In genomic region chr9:29044959-29045358, GRCh38 we compare ENCODE assay signal across 20 cellular contexts.
DNase-seq lines count a peak whose midpoint lies in the region; ATAC-seq, FAIRE-seq and TF ChIP-seq lines count a peak whose summit lies in the region.
"Had no signal": no experiment of that assay in that cellular context is flagged by ENCODE, and none has a peak within 500 bp of the region (broad histone marks: within the 10 kb centered on the region; RNA-seq: fewer than 3 reads in every experiment).

No MANE protein-coding gene starts in this region.

- no peaks in the 10 kb centered on the region for H3K4me1 ChIP-seq in breast epithelium
- H3K4me1 ChIP-seq: BLaER1 had no signal

- H3K4me1 Mint-ChIP-seq in MCF 10A (ENCODE audit: insufficient read depth, unreplicated experiment) = peaks cover 6% of the 10 kb centered on the region
- H3K4me1 Mint-ChIP-seq: activated CD8-positive, alpha-beta memory T cell treated with anti-CD3 and anti-CD28 coated beads, Interleukin-2, amount 10 ng/mL, durations not matched to agents 7 days and 5 days had no signal

- BruUV-seq in MCF 10A (replicated peaks; lab: Mats Ljungman, UMichigan) = no TSS peak

- TF ChIP-seq CTCF in MCF 10A (IDR thresholded peaks at IDR 0.05; ENCODE audit: unreplicated experiment) = no peak
- no peak for TF ChIP-seq CTCF in breast epithelium (IDR thresholded peaks at IDR 0.05)
- TF ChIP-seq CTCF in RWPE1 (conservative IDR thresholded peaks at IDR 0.05; ENCODE audit: low read depth) = no peak
- TF ChIP-seq CTCF in fibroblast of mammary gland (conservative IDR thresholded peaks at IDR 0.05; ENCODE audit: control insufficient read depth, insufficient read depth, low read depth, low read length) = no peak

- CTCF ChIA-PET in MCF 10A (lab: Yijun Ruan, JAX) = no interaction called here
- CTCF ChIA-PET in RWPE1 (lab: Yijun Ruan, JAX) = no interaction called here

- H3K27me3 ChIP-seq in breast epithelium = no peaks in the 10 kb centered on the region
- H3K27me3 ChIP-seq: BLaER1 had no signal

- no peaks in the 10 kb centered on the region for H3K36me3 ChIP-seq in breast epithelium
- H3K36me3 ChIP-seq: BLaER1 had no signal

- H3K9me3 Mint-ChIP-seq in MCF 10A (ENCODE audit: unreplicated experiment) = no peaks in the 10 kb centered on the region

- H3K27ac Mint-ChIP-seq in MCF 10A (ENCODE audit: low read depth, unreplicated experiment) = peak overlapping the region; percentile 36
- H3K27ac Mint-ChIP-seq: activated CD8-positive, alpha-beta memory T cell treated with anti-CD3 and anti-CD28 coated beads, Interleukin-2, amount 10 ng/mL, durations not matched to agents 7 days and 5 days; activated T-helper 2 cell treated with anti-CD3 and anti-CD28 coated beads, Interferon-gamma antibody, Interleukin-2, Interleukin-4, amounts not matched to agents 10 μg/mL and 5 μg/mL and 100 μg/mL, durations not matched to agents 14 hours and 24 hours and 36 hours; natural killer cell treated with Interleukin-12 subunit alpha and Interleukin-12 subunit beta and Interleukin-15 and Interleukin-18, amount 100 ng/mL, for 72 hours; progenitor cell of endocrine pancreas had no signal

- peak; percentile 80 for DNase-seq in MCF 10A (ENCODE audit: unreplicated experiment)
- no peak for DNase-seq in breast epithelium (ENCODE audit: low spot score in 2 of 2)
- DNase-seq in RWPE1 (ENCODE audit: low spot score) = peak; percentile 94
- peak; percentile 11 for DNase-seq in fibroblast of mammary gland (ENCODE audit: low read depth)
- peak; percentile 50 for DNase-seq in urothelium cell line (ENCODE audit: low spot score)
- no peak for DNase-seq in OCI-M2 (lab: John Stamatoyannopoulos, UW; ENCODE audit: unreplicated experiment)
- DNase-seq in NCI-H1694 treated with DMSO at 0.1 percent for 48 hours (lab: John Stamatoyannopoulos, UW) = no peak
- DNase-seq: activated CD4-positive, alpha-beta T cell treated with anti-CD3 and anti-CD28 coated beads for 1 hour; activated CD8-positive, alpha-beta memory T cell treated with anti-CD3 and anti-CD28 coated beads, Interleukin-2, amount 10 ng/mL, durations not matched to agents 7 days and 5 days; central memory CD4-positive, alpha-beta T cell; effector CD4-positive, alpha-beta T cell; islet precursor cell; NCI-H187; NCI-H446 had no signal

- H3K4me3 Mint-ChIP-seq in MCF 10A (ENCODE audit: unreplicated experiment) = no peak overlapping the region
- H3K4me3 Mint-ChIP-seq: activated CD8-positive, alpha-beta memory T cell treated with anti-CD3 and anti-CD28 coated beads, Interleukin-2, amount 10 ng/mL, durations not matched to agents 7 days and 5 days; natural killer cell treated with Interleukin-12 subunit alpha and Interleukin-12 subunit beta and Interleukin-15 and Interleukin-18, amount 100 ng/mL, for 72 hours had no signal

- H3K9me3 ChIP-seq in breast epithelium = no peaks in the 10 kb centered on the region
- H3K9me3 ChIP-seq: BLaER1 had no signal

- H3K27ac ChIP-seq in breast epithelium (no peak overlapping the region), RWPE1 (no peak overlapping the region)
- H3K27ac ChIP-seq: 22Rv1, BLaER1 had no signal

- FAIRE-seq in urothelium cell line (lab: Jason Lieb, UNC) = peak; percentile 77

- H3K4me3 ChIP-seq in breast epithelium (no peak overlapping the region), fibroblast of mammary gland (ENCODE audit: control insufficient read depth, low read depth, low read length) (no peak overlapping the region)
- H3K4me3 ChIP-seq: BLaER1 had no signal

- H3K36me3 Mint-ChIP-seq in MCF 10A (ENCODE audit: insufficient read depth, unreplicated experiment) = no peaks in the 10 kb centered on the region
- H3K36me3 Mint-ChIP-seq: activated CD8-positive, alpha-beta memory T cell treated with anti-CD3 and anti-CD28 coated beads, Interleukin-2, amount 10 ng/mL, durations not matched to agents 7 days and 5 days had no signal

- intact Hi-C loops in MCF 10A (cut with micrococcal nuclease) = no loop called here
- intact Hi-C loops in breast epithelium (cut with DNase I; ENCODE audit: low total_unique reads) = no loop called here

- POLR2A ChIA-PET in MCF 10A (lab: Yijun Ruan, JAX) (interaction anchor here (0.7 to 1.0 kb wide), 3 partner anchors 9 to 16 kb away, joined by 3 read pairs; no protein-coding TSS in a partner anchor), RWPE1 (lab: Yijun Ruan, JAX; ENCODE audit: low non-redundant PET) (no interaction called here)

- no peak for ATAC-seq in HG03196 (IDR thresholded peaks at IDR 0.05; ENCODE audit: unreplicated experiment)
- ATAC-seq: activated CD8-positive, alpha-beta memory T cell treated with anti-CD3 and anti-CD28 coated beads, Interleukin-2, amount 10 ng/mL, durations not matched to agents 7 days and 5 days; natural killer cell treated with Interleukin-12 subunit alpha and Interleukin-12 subunit beta and Interleukin-15 and Interleukin-18, amount 100 ng/mL, for 72 hours had no signal

- no peaks in the 10 kb centered on the region for H3K27me3 Mint-ChIP-seq in MCF 10A (ENCODE audit: insufficient read depth, unreplicated experiment)
- H3K27me3 Mint-ChIP-seq: activated CD8-positive, alpha-beta memory T cell treated with anti-CD3 and anti-CD28 coated beads, Interleukin-2, amount 10 ng/mL, durations not matched to agents 7 days and 5 days; natural killer cell treated with Interleukin-12 subunit alpha and Interleukin-12 subunit beta and Interleukin-15 and Interleukin-18, amount 100 ng/mL, for 72 hours; progenitor cell of endocrine pancreas had no signal

- TF ChIP-seq POLR2A in breast epithelium (IDR thresholded peaks at IDR 0.05) = no peak

Comparison
In these comparisons a context has a peak if more than half of its experiments do, and no peak if none do; other contexts are left out.
1. DNase-seq: peak in MCF 10A (single experiment), RWPE1 (single experiment), fibroblast of mammary gland (single experiment) and urothelium cell line (single experiment); none in breast epithelium (0 of 2), OCI-M2 (single experiment) and NCI-H1694 treated with DMSO at 0.1 percent for 48 hours (single experiment).